38 cellular contexts compared by ENCODE assay signal in genomic region chr2:169384816-169385215, GRCh38. TPM values are rescaled to one million over a fixed set of nuclear protein-coding genes. Genes with fewer than 3 reads are reported as not detected.
"Had no signal": no experiment of that assay in that cellular context is flagged by ENCODE, and none has a peak within 500 bp of the region (broad histone marks: within the 10 kb centered on the region; RNA-seq: fewer than 3 reads in every experiment).

No MANE protein-coding gene starts in this region.

- H3K9me3 ChIP-seq: MG63 had no signal

- H3K36me3 ChIP-seq: MG63 had no signal

- DNase-seq: Kasumi-1, MG63, MM.1S, MV-4-11, NCI-H1048, NCI-H1092, NCI-H1092 treated with DMSO at 0.1 percent for 48 hours, NCI-H1105, NCI-H1105 treated with DMSO at 0.1 percent for 48 hours, NCI-H1417, NCI-H1417 treated with DMSO at 0.1 percent for 48 hours, NCI-H1436, NCI-H1436 treated with DMSO at 0.1 percent for 48 hours, NCI-H146, NCI-H1694, NCI-H1694 treated with DMSO at 0.1 percent for 48 hours, NCI-H187, NCI-H187 treated with DMSO at 0.1 percent for 48 hours, NCI-H1930, NCI-H2029, NCI-H2029 treated with DMSO at 0.1 percent for 48 hours, NCI-H2081, NCI-H2081 treated with DMSO at 0.1 percent for 48 hours, NCI-H2107, NCI-H2171, NCI-H2171 treated with DMSO at 0.1 percent for 48 hours, NCI-H2227 treated with DMSO at 0.1 percent for 48 hours, NCI-H226, NCI-H345, NCI-H446, NCI-H446 treated with DMSO at 0.1 percent for 48 hours, NCI-H510A, NCI-H510A treated with DMSO at 0.1 percent for 48 hours, NCI-H524, NCI-H524 treated with DMSO at 0.1 percent for 48 hours, NCI-H526 had no signal

- H3K4me3 ChIP-seq: MG63 had no signal

RNA-seq across cellular contexts. Expression of gene LRP2, which starts 22.5 kb away (rescaled TPM):
- total RNA-seq: LHCN-M2, M059J had no signal
